10 cellular contexts compared by ENCODE assay signal in the genomic region with DNA sequence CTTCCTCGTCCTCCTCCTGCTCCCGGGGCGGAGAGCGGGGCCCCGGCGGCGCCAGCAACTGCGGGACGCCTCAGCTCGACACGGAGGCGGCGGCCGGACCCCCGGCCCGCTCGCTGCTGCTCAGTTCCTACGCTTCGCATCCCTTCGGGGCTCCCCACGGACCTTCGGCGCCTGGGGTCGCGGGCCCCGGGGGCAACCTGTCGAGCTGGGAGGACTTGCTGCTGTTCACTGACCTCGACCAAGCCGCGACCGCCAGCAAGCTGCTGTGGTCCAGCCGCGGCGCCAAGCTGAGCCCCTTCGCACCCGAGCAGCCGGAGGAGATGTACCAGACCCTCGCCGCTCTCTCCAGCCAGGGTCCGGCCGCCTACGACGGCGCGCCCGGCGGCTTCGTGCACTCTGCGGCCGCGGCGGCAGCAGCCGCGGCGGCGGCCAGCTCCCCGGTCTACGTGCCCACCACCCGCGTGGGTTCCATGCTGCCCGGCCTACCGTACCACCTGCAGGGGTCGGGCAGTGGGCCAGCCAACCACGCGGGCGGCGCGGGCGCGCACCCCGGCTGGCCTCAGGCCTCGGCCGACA. TPM values are rescaled to one million over a fixed set of nuclear protein-coding genes. Genes with fewer than 3 reads are reported as not detected.
DNase-seq lines count a peak whose midpoint lies in the region; ATAC-seq, FAIRE-seq and TF ChIP-seq lines count a peak whose summit lies in the region.
"Had no signal": no experiment of that assay in that cellular context is flagged by ENCODE, and none has a peak within 500 bp of the region (broad histone marks: within the 10 kb centered on the region; RNA-seq: fewer than 3 reads in every experiment).

No MANE protein-coding gene starts in this region.

- DNase-seq in A549 (ENCODE audit: low read depth in 1 of 2, low spot score in 1 of 2) (no peak), PC-9 (no peak), fibroblast of mammary gland (ENCODE audit: low read depth) (no peak), neuronal stem cell (ENCODE audit: low spot score) (no peak), GM20000 (ENCODE audit: low spot score) (no peak)
- no peak for DNase-seq in T-helper 2 cell treated with Interferon-gamma antibody and Interleukin-4, amounts not matched to agents 5 μg/mL and 100 μg/mL, for 36 hours (ENCODE audit: low spot score)
- DNase-seq: effector CD4-positive, alpha-beta T cell had no signal

- H3K27me3 Mint-ChIP-seq in T-helper 2 cell treated with Interferon-gamma antibody and Interleukin-4, amounts not matched to agents 5 μg/mL and 100 μg/mL, for 36 hours (ENCODE audit: low read depth): peaks cover 78% of the 10 kb centered on the region

- peaks cover 1% of the 10 kb centered on the region for H3K79me1 ChIP-seq in neuronal stem cell (ENCODE audit: low read depth, low read length)

- POLR2A ChIA-PET in A549 (lab: Yijun Ruan, JAX): no interaction called here
- POLR2A ChIA-PET in PC-9 (lab: Charles Lee; ENCODE audit: unreplicated experiment): no interaction called here

- H4K91ac ChIP-seq in neuronal stem cell (ENCODE audit: low read depth, low read length, poor library complexity): no peak overlapping the region

- no peak overlapping the region for H3K27ac Mint-ChIP-seq in T-helper 2 cell treated with Interferon-gamma antibody and Interleukin-4, amounts not matched to agents 5 μg/mL and 100 μg/mL, for 36 hours

- H3K4me1 ChIP-seq in A549: peaks cover 20% of the 10 kb centered on the region; the same call in 2 of the 3 replicates
- peaks cover 26% of the 10 kb centered on the region for H3K4me1 ChIP-seq in PC-9 (replicated peaks; ENCODE audit: insufficient read depth)
- peaks cover 0 to 14% of the 10 kb centered on the region in 2 donors for H3K4me1 ChIP-seq in neuronal stem cell (ENCODE audit: control insufficient read depth in 2 of 2, insufficient read depth in 1 of 2, low read depth in 1 of 2, low read length in 2 of 2)

- no peaks in the 10 kb centered on the region for H3K9me3 Mint-ChIP-seq in T-helper 2 cell treated with Interferon-gamma antibody and Interleukin-4, amounts not matched to agents 5 μg/mL and 100 μg/mL, for 36 hours

- no peak for TF ChIP-seq POLR2A in A549 (IDR thresholded peaks at IDR 0.05; ENCODE audit: low read length)

- H3K27me3 ChIP-seq in PC-9 (ENCODE audit: insufficient read depth, low read depth): no peaks in the 10 kb centered on the region
- peaks cover 58 to 100% (median 94%) of the 10 kb centered on the region in 3 experiments for H3K27me3 ChIP-seq in neuronal stem cell (ENCODE audit: control insufficient read depth in 3 of 3, insufficient read depth in 3 of 3, low read depth in 1 of 3, low read length in 3 of 3)

- peak overlapping the region; percentile 92 for H3K18ac ChIP-seq in neuronal stem cell (ENCODE audit: low read length)

- no peak overlapping the region for H3K4ac ChIP-seq in neuronal stem cell (ENCODE audit: low read length)

- no peaks in the 10 kb centered on the region for H3K9me3 ChIP-seq in A549
- H3K9me3 ChIP-seq in PC-9 (ENCODE audit: insufficient read depth, low read depth): no peaks in the 10 kb centered on the region
- peaks cover 0 to 10% of the 10 kb centered on the region in 2 donors for H3K9me3 ChIP-seq in neuronal stem cell (replicated peaks in 1 of 2; ENCODE audit: control insufficient read depth in 2 of 2, insufficient read depth in 1 of 2, low read depth in 1 of 2, low read length in 2 of 2)

- BruUV-seq in PC-9 (replicated peaks; lab: Mats Ljungman, UMichigan): no TSS peak

- H3K4me3 Mint-ChIP-seq in T-helper 2 cell treated with Interferon-gamma antibody and Interleukin-4, amounts not matched to agents 5 μg/mL and 100 μg/mL, for 36 hours: no peak overlapping the region

- no peak overlapping the region for H3K4me3 ChIP-seq in A549
- H3K4me3 ChIP-seq in PC-9: peak overlapping the region; percentile 73
- H3K4me3 ChIP-seq in fibroblast of mammary gland (ENCODE audit: control insufficient read depth, low read depth, low read length): peak overlapping the region; percentile 75
- peak overlapping the region in 1 of 2 donors; percentile 36 for H3K4me3 ChIP-seq in neuronal stem cell (ENCODE audit: low read length in 2 of 2)

- peaks cover 62% of the 10 kb centered on the region for H3K79me2 ChIP-seq in PC-9 (ENCODE audit: low read depth)

- H3K36me3 ChIP-seq in PC-9 (ENCODE audit: low read depth) (0 out of 2 replicates have a peak, but pooled peaks cover 3% of the 10 kb centered on the region), neuronal stem cell (replicated peaks in 1 of 2; ENCODE audit: control insufficient read depth in 2 of 2, insufficient read depth in 2 of 2, low read length in 2 of 2) (no peaks in the 10 kb centered on the region)

- peak overlapping the region; percentile 59 for H2AK5ac ChIP-seq in neuronal stem cell (ENCODE audit: low read depth, low read length)

- no peaks in the 10 kb centered on the region for H3K9me2 ChIP-seq in PC-9 (ENCODE audit: insufficient read depth)

- CTCF ChIA-PET in A549 (lab: Yijun Ruan, JAX): interaction anchor here (1.3 to 1.6 kb wide), 2 partner anchors 178 to 189 kb away, joined by 3 to 4 read pairs; no protein-coding TSS in a partner anchor
- CTCF ChIA-PET in PC-9 (lab: Charles Lee): no interaction called here

- peak overlapping the region; percentile 77 for H3K9ac ChIP-seq in neuronal stem cell (ENCODE audit: low read depth, low read length, poor library complexity)

- H2BK12ac ChIP-seq in neuronal stem cell (ENCODE audit: low read length): no peak overlapping the region

- intact Hi-C loops in PC-9 (cut with micrococcal nuclease; ENCODE audit: unreplicated experiment): loop anchor here (5.0 to 10.0 kb wide), 2 partner anchors 113 to 191 kb away; no protein-coding TSS in a partner anchor

- H3F3A ChIP-seq in PC-9 (ENCODE audit: insufficient read depth, low read depth): no peaks in the 10 kb centered on the region

- peak overlapping the region; percentile 100 for H3K23ac ChIP-seq in neuronal stem cell (ENCODE audit: low read depth, low read length, poor library complexity)

- no peaks in the 10 kb centered on the region for H3K36me3 Mint-ChIP-seq in T-helper 2 cell treated with Interferon-gamma antibody and Interleukin-4, amounts not matched to agents 5 μg/mL and 100 μg/mL, for 36 hours (ENCODE audit: low read depth)

- H3K14ac ChIP-seq in neuronal stem cell (ENCODE audit: low read length): no peak overlapping the region

- no peak for TF ChIP-seq CTCF in A549 (IDR thresholded peaks at IDR 0.05)
- no peak for TF ChIP-seq CTCF in PC-9 (conservative IDR thresholded peaks at IDR 0.05)
- no peak for TF ChIP-seq CTCF in fibroblast of mammary gland (conservative IDR thresholded peaks at IDR 0.05; ENCODE audit: control insufficient read depth, insufficient read depth, low read depth, low read length)
- no peak for TF ChIP-seq CTCF in GM20000 (IDR thresholded peaks at IDR 0.05; ENCODE audit: extremely low read depth, missing control alignments)

- H4K8ac ChIP-seq in neuronal stem cell (ENCODE audit: low read depth, low read length): no peak overlapping the region

- peak overlapping the region; percentile 91; the same call in 2 of the 3 replicates for H3K4me2 ChIP-seq in A549
- H3K4me2 ChIP-seq in PC-9: peak overlapping the region; percentile 89
- H3K4me2 ChIP-seq in neuronal stem cell (ENCODE audit: insufficient read depth, low read length, poor library complexity, severe bottlenecking): peak overlapping the region; percentile 43

- H2BK120ac ChIP-seq in neuronal stem cell (ENCODE audit: low read depth, low read length): no peak overlapping the region

- no peak for FAIRE-seq in A549 (lab: Jason Lieb, UNC)

- H2BK5ac ChIP-seq in neuronal stem cell (ENCODE audit: low read length): peak overlapping the region; percentile 19

- WGBS in A549 (ENCODE audit: missing lambda C conversion rate): 97% methylated on average over 35 of the region's 73 CpGs
- WGBS in neuronal stem cell (ENCODE audit: extremely low coverage in 2 of 2, insufficient read length in 2 of 2, insufficient replicate concordance in 1 of 2), 2 donors: no CpG with 5 or more reads among the region's 73 CpGs

- peak overlapping the region; percentile 80 for H2BK15ac ChIP-seq in neuronal stem cell (ENCODE audit: low read length)

- ATAC-seq in A549: no peak
- ATAC-seq in HG03565 (IDR thresholded peaks at IDR 0.05; ENCODE audit: unreplicated experiment): no peak
- no peak for ATAC-seq in HG02610 (IDR thresholded peaks at IDR 0.05; ENCODE audit: unreplicated experiment)

- TF ChIP-seq EP300 in A549 (IDR thresholded peaks at IDR 0.05): no peak

- H3K27ac ChIP-seq in A549 (no peak overlapping the region; a peak in 2 of 6 replicates), PC-9 (no peak overlapping the region), neuronal stem cell (replicated peaks; ENCODE audit: low read length) (no peak overlapping the region)
- H3K27ac ChIP-seq: HL-60 had no signal

- H2AFZ ChIP-seq in PC-9: 0 out of 2 replicates have a peak overlapping the region, but pooled peaks have one; percentile 90
- peak overlapping the region; percentile 94 for H2AFZ ChIP-seq in neuronal stem cell (ENCODE audit: low read length)

- no peaks in the 10 kb centered on the region for H4K20me1 ChIP-seq in PC-9 (ENCODE audit: insufficient read depth)

- H3K4me1 Mint-ChIP-seq in T-helper 2 cell treated with Interferon-gamma antibody and Interleukin-4, amounts not matched to agents 5 μg/mL and 100 μg/mL, for 36 hours (ENCODE audit: low read depth): peaks cover 15% of the 10 kb centered on the region

- TF ChIP-seq RAD21 in A549 (conservative IDR thresholded peaks at IDR 0.05 in 1 of 2, IDR thresholded peaks at IDR 0.05 in 1 of 2): no peak

TF ChIP-seq in A549, 52 proteins besides CTCF, POLR2A, EP300 and RAD21:
- TF ChIP-seq, protein P1, sequence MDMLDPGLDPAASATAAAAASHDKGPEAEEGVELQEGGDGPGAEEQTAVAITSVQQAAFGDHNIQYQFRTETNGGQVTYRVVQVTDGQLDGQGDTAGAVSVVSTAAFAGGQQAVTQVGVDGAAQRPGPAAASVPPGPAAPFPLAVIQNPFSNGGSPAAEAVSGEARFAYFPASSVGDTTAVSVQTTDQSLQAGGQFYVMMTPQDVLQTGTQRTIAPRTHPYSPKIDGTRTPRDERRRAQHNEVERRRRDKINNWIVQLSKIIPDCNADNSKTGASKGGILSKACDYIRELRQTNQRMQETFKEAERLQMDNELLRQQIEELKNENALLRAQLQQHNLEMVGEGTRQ (IDR thresholded peaks at IDR 0.05): no peak
- TF ChIP-seq CBX2 (IDR thresholded peaks at IDR 0.05; ENCODE audit: borderline replicate concordance, low read depth): no peak
- TF ChIP-seq JUN (IDR thresholded peaks at IDR 0.05): no peak
- TF ChIP-seq POLR2AphosphoS2 (conservative IDR thresholded peaks at IDR 0.05; ENCODE audit: low read length): no peak

RNA-seq across cellular contexts. Expression of a gene that starts 2.0 kb away (rescaled TPM):
- polyA plus RNA-seq in A549 (2011; rRNA removed): 0.97 and 1.2 TPM in 2 replicates
- 0.70 and 1.2 TPM in 2 replicates for polyA plus RNA-seq in A549 (2012; cell fraction: cytosol; rRNA removed)
- 2.2 and 2.5 TPM in 2 replicates for polyA plus RNA-seq in A549 (2012; cell fraction: nucleus; rRNA removed)
- 1.3 to 1.6 TPM (median 1.4 TPM) in 3 replicates for polyA plus RNA-seq in A549 (2017; fragmentation: RNase III; extraction: RNeasy Plus Mini Kit Qiagen cat#74134 plus additional on column Dnase treatment)
- 0.37 and 0.78 TPM in 2 replicates for polyA minus RNA-seq in A549 (2011; rRNA and poly(A)+ RNA removed)
- total RNA-seq in PC-9 (2021): 9.1 and 12.3 TPM in 2 replicates
- 0.04 TPM for polyA plus RNA-seq in neuronal stem cell (2013, experiment 1 of 2)
- polyA plus RNA-seq in neuronal stem cell (2013, experiment 2 of 2): 0.03 TPM
